ENCODE assay signal across 16 cellular contexts in the genomic region with DNA sequence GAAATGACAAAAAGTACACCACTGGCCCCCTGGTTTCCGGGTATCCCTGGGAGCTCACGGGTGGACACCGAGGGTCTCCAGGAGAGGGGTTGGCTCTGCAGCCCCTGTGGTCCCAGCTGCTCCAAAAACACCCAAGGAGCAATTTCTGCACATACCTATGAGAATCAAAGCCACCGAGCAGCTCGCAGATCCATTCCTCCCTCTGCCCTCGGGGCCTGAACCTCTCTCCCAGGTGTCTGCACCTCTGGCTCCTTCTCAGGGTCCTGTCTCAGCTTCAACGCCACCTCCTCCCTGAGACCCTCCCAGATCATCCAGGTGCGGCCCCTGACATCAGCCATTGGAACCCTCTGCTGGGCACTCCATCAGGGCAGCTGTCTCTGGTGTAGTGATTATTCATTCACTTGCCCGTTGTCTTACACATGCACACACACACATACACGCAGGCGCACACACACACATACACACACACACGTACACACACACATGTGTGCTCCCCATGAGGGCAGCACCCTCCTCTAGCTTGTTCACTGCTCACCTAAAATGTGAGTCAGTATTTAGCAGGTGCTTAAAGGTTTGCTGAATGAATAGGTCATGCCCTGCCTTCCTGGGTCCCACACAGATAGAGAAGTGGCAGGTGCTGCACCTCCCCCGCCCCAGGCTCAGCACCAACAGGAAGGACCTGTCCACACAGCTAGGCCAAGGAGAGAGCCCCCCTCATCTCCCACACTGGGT. TPM values are rescaled to one million over a fixed set of nuclear protein-coding genes. Genes with fewer than 3 reads are reported as not detected.
"Had no signal": no experiment of that assay in that cellular context is flagged by ENCODE, and none has a peak within 500 bp of the region (broad histone marks: within the 10 kb centered on the region; RNA-seq: fewer than 3 reads in every experiment).

No MANE protein-coding gene starts in this region.

- H3K4me3 Mint-ChIP-seq: activated naive CD8-positive, alpha-beta T cell; stimulated activated naive CD8-positive, alpha-beta T cell treated with anti-CD3 and anti-CD28 coated beads, Interleukin-15, Interleukin-2, amounts not matched to agents 100 ng/mL and 50 ng/mL, for 24 hours; type B pancreatic cell had no signal

- H3K9me3 ChIP-seq: left lung, psoas muscle, suprapubic skin had no signal

- DNase-seq: activated CD8-positive, alpha-beta memory T cell treated with anti-CD3 and anti-CD28 coated beads for 24 hours; kidney; left lung; psoas muscle; right cardiac atrium; stimulated activated CD4-positive, alpha-beta T cell treated with anti-CD3 and anti-CD28 coated beads, Interleukin-2, amount 100 ng/mL, for 48 hours; T1000 had no signal

- H3K36me3 Mint-ChIP-seq: activated naive CD8-positive, alpha-beta T cell; type B pancreatic cell had no signal

- H3K27ac ChIP-seq: left lung, psoas muscle, suprapubic skin had no signal

- ATAC-seq: activated CD4-positive, CD25-positive, alpha-beta regulatory T cell treated with anti-CD3 and anti-CD28 coated beads, Interleukin-2, amount 50 U/mL, for 24 hours; left lung; psoas muscle; right cardiac atrium had no signal

- H3K4me3 ChIP-seq: left lung, psoas muscle, suprapubic skin had no signal

- H3K27ac Mint-ChIP-seq: activated naive CD8-positive, alpha-beta T cell; stimulated activated naive CD8-positive, alpha-beta T cell treated with anti-CD3 and anti-CD28 coated beads, Interleukin-15, Interleukin-2, amounts not matched to agents 100 ng/mL and 50 ng/mL, for 24 hours; type B pancreatic cell had no signal

- H3K36me3 ChIP-seq: left lung, suprapubic skin had no signal

- H3K9me3 Mint-ChIP-seq: stimulated activated naive CD8-positive, alpha-beta T cell treated with anti-CD3 and anti-CD28 coated beads, Interleukin-15, Interleukin-2, amounts not matched to agents 100 ng/mL and 50 ng/mL, for 24 hours; type B pancreatic cell had no signal

- H3K4me1 ChIP-seq: psoas muscle had no signal

RNA-seq across cellular contexts. Expression of a gene that starts 5.9 kb away (rescaled TPM):
- total RNA-seq: dermis microvascular lymphatic vessel endothelial cell; lung microvascular endothelial cell; myocyte; T-helper 1 cell treated with Interleukin-12 subunit alpha and Interleukin-12 subunit beta and Interleukin-4 antibody, amounts not matched to agents 30 ng/mL and 1 ng/mL, for 36 hours had no signal
